ENCODE assay signal across 1 cellular context in genomic region chr4:1727117-1728031, GRCh38.
TF ChIP-seq lines count a peak whose summit lies in the region.

No MANE protein-coding gene starts in this region.

TF ChIP-seq in K562, 482 proteins besides CTCF, POLR2A, EP300 and RAD21:
- TF ChIP-seq POLR2G (IDR thresholded peaks at IDR 0.05; ENCODE audit: low read depth, low read length) = peak; percentile 57
- TF ChIP-seq, protein P1, sequence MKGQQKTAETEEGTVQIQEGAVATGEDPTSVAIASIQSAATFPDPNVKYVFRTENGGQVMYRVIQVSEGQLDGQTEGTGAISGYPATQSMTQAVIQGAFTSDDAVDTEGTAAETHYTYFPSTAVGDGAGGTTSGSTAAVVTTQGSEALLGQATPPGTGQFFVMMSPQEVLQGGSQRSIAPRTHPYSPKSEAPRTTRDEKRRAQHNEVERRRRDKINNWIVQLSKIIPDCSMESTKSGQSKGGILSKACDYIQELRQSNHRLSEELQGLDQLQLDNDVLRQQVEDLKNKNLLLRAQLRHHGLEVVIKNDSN (CRISPR knock-in tag; IDR thresholded peaks at IDR 0.05) = peak; percentile 44
- TF ChIP-seq IRF2 (CRISPR knock-in tag; IDR thresholded peaks at IDR 0.05) = no peak
- TF ChIP-seq ZNF77 (CRISPR knock-in tag; IDR thresholded peaks at IDR 0.05) = no peak
- no peak for TF ChIP-seq RBM17 (IDR thresholded peaks at IDR 0.05; ENCODE audit: borderline replicate concordance, low read depth, low read length)
- TF ChIP-seq, protein P2, sequence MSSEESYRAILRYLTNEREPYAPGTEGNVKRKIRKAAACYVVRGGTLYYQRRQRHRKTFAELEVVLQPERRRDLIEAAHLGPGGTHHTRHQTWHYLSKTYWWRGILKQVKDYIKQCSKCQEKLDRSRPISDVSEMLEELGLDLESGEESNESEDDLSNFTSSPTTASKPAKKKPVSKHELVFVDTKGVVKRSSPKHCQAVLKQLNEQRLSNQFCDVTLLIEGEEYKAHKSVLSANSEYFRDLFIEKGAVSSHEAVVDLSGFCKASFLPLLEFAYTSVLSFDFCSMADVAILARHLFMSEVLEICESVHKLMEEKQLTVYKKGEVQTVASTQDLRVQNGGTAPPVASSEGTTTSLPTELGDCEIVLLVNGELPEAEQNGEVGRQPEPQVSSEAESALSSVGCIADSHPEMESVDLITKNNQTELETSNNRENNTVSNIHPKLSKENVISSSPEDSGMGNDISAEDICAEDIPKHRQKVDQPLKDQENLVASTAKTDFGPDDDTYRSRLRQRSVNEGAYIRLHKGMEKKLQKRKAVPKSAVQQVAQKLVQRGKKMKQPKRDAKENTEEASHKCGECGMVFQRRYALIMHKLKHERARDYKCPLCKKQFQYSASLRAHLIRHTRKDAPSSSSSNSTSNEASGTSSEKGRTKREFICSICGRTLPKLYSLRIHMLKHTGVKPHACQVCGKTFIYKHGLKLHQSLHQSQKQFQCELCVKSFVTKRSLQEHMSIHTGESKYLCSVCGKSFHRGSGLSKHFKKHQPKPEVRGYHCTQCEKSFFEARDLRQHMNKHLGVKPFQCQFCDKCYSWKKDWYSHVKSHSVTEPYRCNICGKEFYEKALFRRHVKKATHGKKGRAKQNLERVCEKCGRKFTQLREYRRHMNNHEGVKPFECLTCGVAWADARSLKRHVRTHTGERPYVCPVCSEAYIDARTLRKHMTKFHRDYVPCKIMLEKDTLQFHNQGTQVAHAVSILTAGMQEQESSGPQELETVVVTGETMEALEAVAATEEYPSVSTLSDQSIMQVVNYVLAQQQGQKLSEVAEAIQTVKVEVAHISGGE (CRISPR knock-in tag; IDR thresholded peaks at IDR 0.05) = 0 out of 6 replicates have a peak, but pooled peaks of 1 of the 3 experiments have one; percentile 22
- no peak for TF ChIP-seq NEUROD1 (IDR thresholded peaks at IDR 0.05; ENCODE audit: borderline replicate concordance, low read depth, low read length, partially characterized antibody)
- TF ChIP-seq RBFOX2 (IDR thresholded peaks at IDR 0.05; ENCODE audit: low read depth, low read length) = peak; percentile 61
